In genomic region chr1:33634806-33635205, GRCh38 we compare ENCODE assay signal across 8 cellular contexts.
A peak's percentile ranks its signal among the peaks of the same experiment; 100 is the strongest.
DNase-seq lines count a peak whose midpoint lies in the region; ATAC-seq, FAIRE-seq and TF ChIP-seq lines count a peak whose summit lies in the region.

No MANE protein-coding gene starts in this region.

- in situ Hi-C loops in K562 (cut with MboI), result loop anchor here (10.0 kb wide), 2 partner anchors 970 to 1110 kb away; no protein-coding TSS in a partner anchor

- no peak overlapping the region for H2AFZ ChIP-seq in K562 (ENCODE audit: low read depth, low read length)

- H3K79me2 ChIP-seq in K562 (ENCODE audit: control insufficient read depth, insufficient read depth, low read length), result no peaks in the 10 kb centered on the region

- BruUV-seq in K562 (replicated peaks; lab: Mats Ljungman, UMichigan), result no TSS peak

- peak; percentile 74 for TF ChIP-seq CTCF in LNCaP clone FGC (IDR thresholded peaks at IDR 0.05; ENCODE audit: control insufficient read depth, extremely low read depth, insufficient read depth)
- peak; percentile 66 to 79 (median 67) for TF ChIP-seq CTCF in K562 (IDR thresholded peaks at IDR 0.05 in 2 of 3, conservative IDR thresholded peaks at IDR 0.05 in 1 of 3; ENCODE audit: insufficient read depth in 2 of 3, low read depth in 1 of 3, low read length in 3 of 3)

- H3K4me1 ChIP-seq in K562 (replicated peaks in 1 of 2; ENCODE audit: control insufficient read depth in 2 of 2, insufficient read depth in 2 of 2, low read length in 2 of 2), result peaks cover 0 to 7% of the 10 kb centered on the region in 2 experiments; a peak in 2 of 5 replicates

- no peak for TF ChIP-seq POLR2A in K562 (conservative IDR thresholded peaks at IDR 0.05)

- H4K20me1 ChIP-seq in K562 (replicated peaks; ENCODE audit: control insufficient read depth, insufficient read depth, low read length), result no peaks in the 10 kb centered on the region

- no peaks in the 10 kb centered on the region for H3K36me3 ChIP-seq in K562 (ENCODE audit: control insufficient read depth, insufficient read depth, low read length)

- intact Hi-C loops in K562 (cut with micrococcal nuclease) (no loop called here), left colon (cut with DNase I, micrococcal nuclease) (loop anchor here in 1 of 2 donors (5.0 kb wide), 1 partner anchor 1107 kb away; no protein-coding TSS in a partner anchor)

- CTCF ChIA-PET in K562 (lab: Yijun Ruan, JAX; ENCODE audit: low intra/inter-chr PET ratio), result interaction anchor here (0.7 kb wide), 1 partner anchor 1109 kb away, joined by 5 read pairs; no protein-coding TSS in a partner anchor

- POLR2A ChIA-PET in K562 (lab: Yijun Ruan, JAX), result no interaction called here

- peaks cover 0 to 19% of the 10 kb centered on the region in 2 experiments; a peak in 2 of 5 replicates for H3K27me3 ChIP-seq in K562 (ENCODE audit: control insufficient read depth in 2 of 2, insufficient read depth in 2 of 2, low read length in 2 of 2)

- TF ChIP-seq RAD21 in K562 (CRISPR knock-in tag; conservative IDR thresholded peaks at IDR 0.05 in 1 of 2, IDR thresholded peaks at IDR 0.05 in 1 of 2), result no peak; a peak in 1 of 4 replicates

- no peak overlapping the region for H3K4me2 ChIP-seq in K562 (ENCODE audit: insufficient read depth, low read length)

- DNase-seq in DMS53 (lab: John Stamatoyannopoulos, UW), result peak; percentile 56
- no peak for DNase-seq in DMS53 treated with DMSO at 0.1 percent for 48 hours (lab: John Stamatoyannopoulos, UW; ENCODE audit: unreplicated experiment)
- DNase-seq in LNCaP clone FGC (ENCODE audit: low read depth), result no peak
- peak; percentile 44 to 68 (median 60) for DNase-seq in K562 (ENCODE audit: extremely low read depth in 1 of 4, low spot score in 3 of 4)
- peak in 1 of 2 donors; percentile 36 for DNase-seq in left colon
- DNase-seq in NCI-H128 (lab: John Stamatoyannopoulos, UW; ENCODE audit: unreplicated experiment), result no peak

- H3K9me1 ChIP-seq in K562 (ENCODE audit: control insufficient read depth, insufficient read depth, low read length), result no peaks in the 10 kb centered on the region

- under 1% methylated on average over 9 of the region's 9 CpGs for WGBS in K562 (ENCODE audit: insufficient coverage, low coverage, missing lambda C conversion rate)

- ATAC-seq in K562, result peak; percentile 73
- ATAC-seq in left colon, result peak; percentile 58
- no peak for ATAC-seq in HG03565 (IDR thresholded peaks at IDR 0.05; ENCODE audit: unreplicated experiment)
- ATAC-seq in HG02870 (IDR thresholded peaks at IDR 0.05; ENCODE audit: unreplicated experiment), result no peak

- H3K27ac ChIP-seq in K562 (ENCODE audit: extremely low read depth, low read depth, low read length), result no peak overlapping the region

- H3K4me3 ChIP-seq in LNCaP clone FGC (ENCODE audit: low read depth, low read length) (no peak overlapping the region), K562 (no peak overlapping the region)

- TF ChIP-seq EP300 in K562 (IDR thresholded peaks at IDR 0.05; ENCODE audit: low read length), result no peak

- no peak overlapping the region for H3K9ac ChIP-seq in K562 (ENCODE audit: insufficient read depth in 1 of 2, low read depth in 2 of 2, low read length in 2 of 2)

- FAIRE-seq in K562 (lab: Jason Lieb, UNC), result no peak

- H3K9me3 ChIP-seq in K562 (replicated peaks; ENCODE audit: control insufficient read depth, insufficient read depth, low read depth, low read length), result no peaks in the 10 kb centered on the region

TF ChIP-seq in K562, 482 proteins besides CTCF, POLR2A, EP300 and RAD21:
- TF ChIP-seq KLF1 (tag; IDR thresholded peaks at IDR 0.05) (0 out of 2 replicates have a peak, but pooled peaks have one; percentile 43), ATF1 (CRISPR knock-in tag; IDR thresholded peaks at IDR 0.05) (no peak), ATF1 (tag; IDR thresholded peaks at IDR 0.05) (0 out of 2 replicates have a peak, but pooled peaks have one; percentile 21), TEAD2 (tag; IDR thresholded peaks at IDR 0.05) (peak; percentile 98), TEAD4 (IDR thresholded peaks at IDR 0.05; ENCODE audit: low read length) (peak; percentile 88), TEAD4 (CRISPR knock-in tag; IDR thresholded peaks at IDR 0.05; ENCODE audit: borderline replicate concordance) (no peak), CREM (IDR thresholded peaks at IDR 0.05; ENCODE audit: low read depth) (peak; percentile 70), CBX8 (IDR thresholded peaks at IDR 0.05; ENCODE audit: borderline replicate concordance, extremely low read depth, low read depth, low read length, poor library complexity, severe bottlenecking) (no peak), XRCC5 (IDR thresholded peaks at IDR 0.05; ENCODE audit: low read depth, low read length) (0 out of 2 replicates have a peak, but pooled peaks have one; percentile 48), RBBP5 (IDR thresholded peaks at IDR 0.05; ENCODE audit: borderline replicate concordance, insufficient read depth, low read length, poor library complexity, severe bottlenecking) (no peak), SMC3 (conservative IDR thresholded peaks at IDR 0.05; ENCODE audit: insufficient read depth, low read depth, low read length) (0 out of 2 replicates have a peak, but pooled peaks have one; percentile 16), TEAD1 (CRISPR knock-in tag; IDR thresholded peaks at IDR 0.05) (peak; percentile 99)

Comparison
In these comparisons a context has a peak if more than half of its experiments do, and no peak if none do; other contexts are left out.
1. DNase-seq: peak in DMS53 (single experiment) and K562 (4 of 4); none in DMS53 treated with DMSO at 0.1 percent for 48 hours (single experiment), LNCaP clone FGC (single experiment) and NCI-H128 (single experiment).
2. ATAC-seq: peak in K562 (single experiment) and left colon (single experiment); none in HG03565 (single experiment) and HG02870 (single experiment).